Comparison of ENCODE assay signal across 8 cellular contexts in genomic region chr1:43835141-43836021, GRCh38.
DNase-seq lines count a peak whose midpoint lies in the region; ATAC-seq and TF ChIP-seq lines count a peak whose summit lies in the region.

No MANE protein-coding gene starts in this region.

- TF ChIP-seq EP300 in stomach (IDR thresholded peaks at IDR 0.05) = no peak

- H3K4me1 Mint-ChIP-seq in T-helper 17 cell = peaks cover 31% of the 10 kb centered on the region
- H3K4me1 Mint-ChIP-seq in T-cell = peaks cover 53 to 70% (median 54%) of the 10 kb centered on the region in 3 donors

- TF ChIP-seq POLR2A in stomach (IDR thresholded peaks at IDR 0.05) = no peak

- H3K4me3 Mint-ChIP-seq in T-helper 17 cell (no peak overlapping the region), T-cell (peak overlapping the region in 1 of 3 donors; percentile 38)

- CTCF ChIA-PET in T-cell (lab: Charles Lee) = no interaction called here

- POLR2A ChIA-PET in T-cell (lab: Charles Lee) = no interaction called here

- H3K36me3 Mint-ChIP-seq in T-helper 17 cell (ENCODE audit: low read depth) (peaks cover 12% of the 10 kb centered on the region), T-cell (peaks cover 38% of the 10 kb centered on the region)

- no peaks in the 10 kb centered on the region for H3K79me2 ChIP-seq in ACC112 (ENCODE audit: control insufficient read depth, insufficient read depth, low read length, unreplicated experiment)

- H3K36me3 ChIP-seq in ACC112 (ENCODE audit: insufficient read depth, low read length) (peaks cover 11% of the 10 kb centered on the region; the same call in 1 of the 2 replicates), stomach (peaks cover 3 to 14% (median 9%) of the 10 kb centered on the region in 4 donors)

- H3K27me3 ChIP-seq in ACC112 (ENCODE audit: insufficient read depth, low read length) (no peaks in the 10 kb centered on the region), stomach (no peaks in the 10 kb centered on the region)

- no peak overlapping the region for H2AFZ ChIP-seq in ACC112 (ENCODE audit: low read length, unreplicated experiment)

- H3K4me3 ChIP-seq in ACC112 (ENCODE audit: low read depth, low read length) (peak overlapping the region; percentile 6; the same call in 1 of the 2 replicates), HFF-Myc (replicated peaks; ENCODE audit: low read depth, low read length) (no peak overlapping the region), stomach (no peak overlapping the region)

- H3K9me3 ChIP-seq in T-helper 17 cell (ENCODE audit: control insufficient read depth, low read length, poor library complexity, severe bottlenecking) (no peaks in the 10 kb centered on the region), stomach (no peaks in the 10 kb centered on the region)

- H3K27me3 Mint-ChIP-seq in T-helper 17 cell = no peaks in the 10 kb centered on the region
- H3K27me3 Mint-ChIP-seq in T-cell = no peaks in the 10 kb centered on the region

- H3K4me1 ChIP-seq in ACC112 (ENCODE audit: control insufficient read depth, insufficient read depth, low read length, unreplicated experiment) = peaks cover 34% of the 10 kb centered on the region
- H3K4me1 ChIP-seq in stomach = peaks cover 15 to 48% (median 28%) of the 10 kb centered on the region in 4 donors

- no peak for TF ChIP-seq CTCF in HFF-Myc (IDR thresholded peaks at IDR 0.05; ENCODE audit: low read depth, low read length, missing control alignments)
- no peak for TF ChIP-seq CTCF in stomach (IDR thresholded peaks at IDR 0.05)

- WGBS in stomach, 5 donors = 77 to 91% (median 81%) methylated on average over 10 of the region's 10 CpGs

- H3K27ac Mint-ChIP-seq in T-helper 17 cell (peak overlapping the region; percentile 70), T-cell (peak overlapping the region in 1 of 2 donors; percentile 8)

- DNase-seq in HFF-Myc (ENCODE audit: extremely low read depth, low read depth) (peak; percentile 84), T-helper 17 cell (no peak), foreskin melanocyte (peak; percentile 100), stomach (no peak), T-cell (no peak), NCI-H1105 (lab: John Stamatoyannopoulos, UW) (no peak)

- ATAC-seq in T-helper 17 cell = no peak
- no peak for ATAC-seq in T-cell (replicated peaks in 1 of 4)
- no peak for ATAC-seq in HG03354 (IDR thresholded peaks at IDR 0.05; ENCODE audit: poor library complexity, severe bottlenecking, unreplicated experiment)

- H3K27ac ChIP-seq in ACC112 (ENCODE audit: low read depth, low read length) (no peak overlapping the region), stomach (peak overlapping the region in 4 of 5 donors; percentile 25 to 77 (median 63))

- intact Hi-C loops in stomach (cut with DNase I; ENCODE audit: low total_unique reads) = no loop called here

- H3K9me3 Mint-ChIP-seq in T-cell = no peaks in the 10 kb centered on the region

Comparison
In these comparisons a context has a peak if more than half of its experiments do, and no peak if none do; other contexts are left out.
1. DNase-seq: peak in HFF-Myc (single experiment) and foreskin melanocyte (single experiment); none in T-helper 17 cell (0 of 3), stomach (single experiment), T-cell (0 of 34) and NCI-H1105 (single experiment).